In genomic region chr4:171676555-171677215, GRCh38 we compare ENCODE assay signal across 10 cellular contexts.
DNase-seq lines count a peak whose midpoint lies in the region; ATAC-seq and TF ChIP-seq lines count a peak whose summit lies in the region.
"Had no signal": no experiment of that assay in that cellular context is flagged by ENCODE, and none has a peak within 500 bp of the region (broad histone marks: within the 10 kb centered on the region; RNA-seq: fewer than 3 reads in every experiment).

No MANE protein-coding gene starts in this region.

- TF ChIP-seq CTCF in GM13977 (IDR thresholded peaks at IDR 0.05; ENCODE audit: extremely low read depth, insufficient read depth, missing control alignments) (no peak), mammary epithelial cell (conservative IDR thresholded peaks at IDR 0.05 in 1 of 2, IDR thresholded peaks at IDR 0.05 in 1 of 2; ENCODE audit: extremely low read depth in 1 of 2, insufficient read depth in 1 of 2, low read depth in 1 of 2, low read length in 2 of 2) (no peak)

- no peaks in the 10 kb centered on the region for H3K4me1 ChIP-seq in mammary epithelial cell (ENCODE audit: insufficient read depth, low read length)
- no peaks in the 10 kb centered on the region for H3K4me1 ChIP-seq in CD8-positive, alpha-beta memory T cell (ENCODE audit: insufficient read depth, low read length)
- H3K4me1 ChIP-seq: uterus had no signal

- DNase-seq in GM13977 (ENCODE audit: low spot score) (peak; percentile 9), OCI-M1 (lab: John Stamatoyannopoulos, UW) (peak; percentile 18), mammary epithelial cell (no peak), left lobe of liver (ENCODE audit: low spot score) (no peak), OCI-M2 (lab: John Stamatoyannopoulos, UW; ENCODE audit: unreplicated experiment) (no peak)
- DNase-seq in CD8-positive, alpha-beta memory T cell: no peak
- DNase-seq: natural killer cell, uterus had no signal

- H3K9me3 ChIP-seq in mammary epithelial cell (replicated peaks; ENCODE audit: insufficient read depth, low read length): no peaks in the 10 kb centered on the region
- no peaks in the 10 kb centered on the region for H3K9me3 ChIP-seq in CD8-positive, alpha-beta memory T cell (ENCODE audit: low read length)
- H3K9me3 ChIP-seq: uterus had no signal

- H3K4me1 Mint-ChIP-seq in CD8-positive, alpha-beta memory T cell: no peaks in the 10 kb centered on the region

- H3K4me3 Mint-ChIP-seq in CD8-positive, alpha-beta memory T cell: no peak overlapping the region
- H3K4me3 Mint-ChIP-seq: natural killer cell had no signal

- no peak overlapping the region for H2AFZ ChIP-seq in mammary epithelial cell (ENCODE audit: low read depth, low read length)

- ATAC-seq in GM21360 (IDR thresholded peaks at IDR 0.05; ENCODE audit: unreplicated experiment) (peak; percentile 97), HG03097 (IDR thresholded peaks at IDR 0.05; ENCODE audit: low FRiP score, unreplicated experiment) (peak; percentile 100), left lobe of liver (no peak)
- ATAC-seq: natural killer cell had no signal

- intact Hi-C loops in mammary epithelial cell (cut with micrococcal nuclease): no loop called here

- H3K27ac ChIP-seq in mammary epithelial cell (ENCODE audit: insufficient read depth, low read depth, low read length): no peak overlapping the region
- H3K27ac ChIP-seq in CD8-positive, alpha-beta memory T cell (ENCODE audit: low read depth, low read length): no peak overlapping the region
- H3K27ac ChIP-seq: uterus had no signal

- in situ Hi-C loops in GM13977 (cut with MboI; ENCODE audit: low pct_unique_long_range_greater_than_20kb, low sequenced_read_pairs, unreplicated experiment) (no loop called here), mammary epithelial cell (cut with MboI; ENCODE audit: low sequenced_read_pairs in 2 of 2) (no loop called here)

- no peaks in the 10 kb centered on the region for H3K36me3 Mint-ChIP-seq in CD8-positive, alpha-beta memory T cell
- H3K36me3 Mint-ChIP-seq: natural killer cell had no signal

- H3K4me2 ChIP-seq in mammary epithelial cell (ENCODE audit: insufficient read depth, low read depth, low read length): no peak overlapping the region

- BruUV-seq in mammary epithelial cell (replicated peaks; lab: Mats Ljungman, UMichigan): no TSS peak

- no peaks in the 10 kb centered on the region for H3K27me3 Mint-ChIP-seq in CD8-positive, alpha-beta memory T cell

- no peak overlapping the region for H3K27ac Mint-ChIP-seq in CD8-positive, alpha-beta memory T cell
- H3K27ac Mint-ChIP-seq: natural killer cell had no signal

- dilution Hi-C loops in mammary epithelial cell (cut with HindIII; ENCODE audit: low sequenced_read_pairs): no loop called here

- CTCF ChIA-PET in mammary epithelial cell (lab: Charles Lee; ENCODE audit: low non-redundant PET): no interaction called here
- CTCF ChIA-PET in CD8-positive, alpha-beta memory T cell (lab: Charles Lee): no interaction called here

- no peaks in the 10 kb centered on the region for H3K36me3 ChIP-seq in mammary epithelial cell (ENCODE audit: insufficient read depth, low read length)
- H3K36me3 ChIP-seq in CD8-positive, alpha-beta memory T cell (ENCODE audit: insufficient read depth, low read length): no peaks in the 10 kb centered on the region
- H3K36me3 ChIP-seq: uterus had no signal

- POLR2A ChIA-PET in CD8-positive, alpha-beta memory T cell (lab: Charles Lee): no interaction called here

- no peak overlapping the region for H3K4me3 ChIP-seq in mammary epithelial cell (replicated peaks in 1 of 3; ENCODE audit: insufficient read depth in 1 of 3, low read depth in 2 of 3, low read length in 3 of 3)
- no peak overlapping the region for H3K4me3 ChIP-seq in CD8-positive, alpha-beta memory T cell (ENCODE audit: low read length)
- H3K4me3 ChIP-seq: uterus had no signal

- H3K9ac ChIP-seq in mammary epithelial cell (ENCODE audit: insufficient read depth, low read length): no peak overlapping the region

- no peaks in the 10 kb centered on the region for H4K20me1 ChIP-seq in mammary epithelial cell (ENCODE audit: insufficient read depth, low read length)

- H3K9me3 Mint-ChIP-seq in CD8-positive, alpha-beta memory T cell: peaks cover 2 to 12% (median 5%) of the 10 kb centered on the region in 5 donors

- no peaks in the 10 kb centered on the region for H3K79me2 ChIP-seq in mammary epithelial cell (ENCODE audit: insufficient read depth, low read length)

- H3K27me3 ChIP-seq in mammary epithelial cell (ENCODE audit: insufficient read depth, low read length): no peaks in the 10 kb centered on the region
- H3K27me3 ChIP-seq in CD8-positive, alpha-beta memory T cell (ENCODE audit: insufficient read depth, low read length, poor library complexity, severe bottlenecking): no peaks in the 10 kb centered on the region
- H3K27me3 ChIP-seq: uterus had no signal

- 34% methylated on average over 4 of the region's 4 CpGs for WGBS in mammary epithelial cell (ENCODE audit: low coverage, missing lambda C conversion rate)

Comparison
In these comparisons a context has a peak if more than half of its experiments do, and no peak if none do; other contexts are left out.
1. DNase-seq: peak in GM13977 (single experiment) and OCI-M1 (single experiment); none in mammary epithelial cell (single experiment), left lobe of liver (single experiment), OCI-M2 (single experiment) and CD8-positive, alpha-beta memory T cell (0 of 5).